Comparison of ENCODE assay signal across 14 cellular contexts in the genomic region with DNA sequence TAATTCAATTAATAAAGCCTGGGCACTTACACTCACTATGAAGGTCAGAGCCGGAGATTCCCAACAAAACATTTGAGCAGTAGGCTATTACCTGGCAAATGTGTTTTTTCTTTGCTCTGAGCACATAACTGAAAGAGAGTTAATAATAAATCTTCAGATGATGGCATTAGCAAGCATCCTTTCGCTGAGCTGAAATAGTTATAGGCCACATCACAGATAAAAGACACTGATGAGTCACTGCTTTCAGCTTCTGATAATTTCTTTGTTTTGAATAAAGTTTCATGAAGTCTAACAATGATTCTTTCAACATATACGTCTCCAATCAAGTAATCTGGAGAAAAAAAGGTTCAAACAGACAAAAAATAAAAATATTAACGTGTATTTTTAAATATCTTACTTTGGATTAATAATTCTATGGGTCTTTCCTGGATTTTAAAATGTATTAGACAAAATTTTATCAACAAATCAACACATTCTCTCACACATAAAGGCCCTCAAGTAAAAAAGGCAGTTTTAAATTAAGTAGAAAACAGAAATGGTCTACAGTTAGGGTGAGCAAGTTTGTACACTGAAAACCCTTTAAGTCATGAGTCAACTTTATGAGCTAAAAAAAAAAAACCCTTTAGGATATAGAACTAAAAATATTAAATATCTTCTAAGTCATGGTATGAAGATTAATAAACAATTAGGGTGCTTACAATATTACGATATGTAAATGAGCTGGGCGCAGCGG. TPM values are rescaled to one million over a fixed set of nuclear protein-coding genes. Genes with fewer than 3 reads are reported as not detected.
DNase-seq lines count a peak whose midpoint lies in the region; ATAC-seq, FAIRE-seq and TF ChIP-seq lines count a peak whose summit lies in the region.
"Had no signal": no experiment of that assay in that cellular context is flagged by ENCODE, and none has a peak within 500 bp of the region (broad histone marks: within the 10 kb centered on the region; RNA-seq: fewer than 3 reads in every experiment).

No MANE protein-coding gene starts in this region.

- no peaks in the 10 kb centered on the region for H3K9me2 ChIP-seq in PC-3 (replicated peaks; ENCODE audit: low read length)

- ATAC-seq in PC-3 = peak; percentile 60
- ATAC-seq: upper lobe of right lung had no signal

- H3K4me1 ChIP-seq in PC-3 (ENCODE audit: insufficient read depth, low read length) (peaks cover 11% of the 10 kb centered on the region; the same call in 1 of the 2 replicates), endothelial cell of umbilical vein (ENCODE audit: control insufficient read depth, extremely low read depth, insufficient read depth, low read length) (peaks cover 9% of the 10 kb centered on the region)
- H3K4me1 ChIP-seq: upper lobe of right lung had no signal

- intact Hi-C loops in PC-3 (cut with micrococcal nuclease) = no loop called here
- intact Hi-C loops in endothelial cell of umbilical vein (cut with micrococcal nuclease) = no loop called here

- H3K4me2 ChIP-seq in PC-3 (ENCODE audit: low read length) = no peak overlapping the region
- H3K4me2 ChIP-seq in endothelial cell of umbilical vein (ENCODE audit: insufficient read depth, low read length) = no peak overlapping the region

- H3K4me3 ChIP-seq in PC-3 (ENCODE audit: low read length) (no peak overlapping the region), endothelial cell of umbilical vein (replicated peaks in 1 of 3; ENCODE audit: insufficient read depth in 1 of 3, low read depth in 1 of 3, low read length in 3 of 3) (no peak overlapping the region)
- H3K4me3 ChIP-seq: MG63, upper lobe of right lung had no signal

- no peaks in the 10 kb centered on the region for H4K20me1 ChIP-seq in PC-3 (ENCODE audit: low read length)
- no peaks in the 10 kb centered on the region for H4K20me1 ChIP-seq in endothelial cell of umbilical vein (replicated peaks; ENCODE audit: control insufficient read depth, extremely low read depth, insufficient read depth, low read length)

- H3K9me3 ChIP-seq in PC-3 (ENCODE audit: low read length) (no peaks in the 10 kb centered on the region), endothelial cell of umbilical vein (replicated peaks; ENCODE audit: control insufficient read depth, insufficient read depth, low read length) (no peaks in the 10 kb centered on the region)
- H3K9me3 ChIP-seq: MG63, upper lobe of right lung had no signal

- dilution Hi-C loops in endothelial cell of umbilical vein (cut with MboI; ENCODE audit: extremely low pct_ligation_motif_present, low sequenced_read_pairs) = no loop called here

- POLR2A ChIA-PET in PC-3 (lab: Charles Lee; ENCODE audit: unreplicated experiment) = interaction anchor here (0.7 kb wide), 1 partner anchor 16 kb away, joined by 5 read pairs; no protein-coding TSS in a partner anchor
- POLR2A ChIA-PET in endothelial cell of umbilical vein (lab: Charles Lee) = interaction anchor here (0.9 kb wide), 1 partner anchor 14 kb away, joined by 3 read pairs; no protein-coding TSS in a partner anchor

- H3K36me3 ChIP-seq in PC-3 (ENCODE audit: low read depth, low read length) = peaks cover 40% of the 10 kb centered on the region
- H3K36me3 ChIP-seq in endothelial cell of umbilical vein (ENCODE audit: control insufficient read depth in 2 of 2, extremely low read depth in 1 of 2, insufficient read depth in 2 of 2, low read length in 2 of 2) = peaks cover 6 to 10% of the 10 kb centered on the region in 2 experiments

- BruUV-seq in PC-3 (replicated peaks; lab: Mats Ljungman, UMichigan) (no TSS peak), endothelial cell of umbilical vein (replicated peaks; lab: Mats Ljungman, UMichigan) (no TSS peak)

- no peak overlapping the region for H3K9ac ChIP-seq in PC-3 (ENCODE audit: low read length)
- no peak overlapping the region for H3K9ac ChIP-seq in endothelial cell of umbilical vein (replicated peaks; ENCODE audit: extremely low read depth, insufficient read depth, low read length)

- H3K9me1 ChIP-seq in endothelial cell of umbilical vein (replicated peaks; ENCODE audit: control insufficient read depth, extremely low read depth, insufficient read depth, low read length) = no peaks in the 10 kb centered on the region

- no peak overlapping the region for H2AFZ ChIP-seq in PC-3 (ENCODE audit: low read length)
- no peak overlapping the region for H2AFZ ChIP-seq in endothelial cell of umbilical vein (ENCODE audit: low read depth, low read length)

- in situ Hi-C loops in Caki2 (cut with HindIII; ENCODE audit: low pct_unique_long_range_greater_than_20kb, low sequenced_read_pairs) = no loop called here

- H3K27ac ChIP-seq in PC-3 (ENCODE audit: low read length) (no peak overlapping the region), endothelial cell of umbilical vein (ENCODE audit: insufficient read depth, low read depth, low read length) (peak overlapping the region; percentile 5)
- H3K27ac ChIP-seq: upper lobe of right lung had no signal

- CTCF ChIA-PET in PC-3 (lab: Charles Lee) = no interaction called here
- CTCF ChIA-PET in endothelial cell of umbilical vein (lab: Charles Lee) = interaction anchor here (1.4 kb wide), 1 partner anchor 11 kb away, joined by 3 read pairs; no protein-coding TSS in a partner anchor

- FAIRE-seq in endothelial cell of umbilical vein (lab: Jason Lieb, UNC) = no peak
- FAIRE-seq: colon, GM19239 had no signal

- peak; percentile 60 for DNase-seq in Caki2 (ENCODE audit: low read depth)
- peak; percentile 40 for DNase-seq in PC-3
- peak; percentile 28 for DNase-seq in endothelial cell of umbilical vein (ENCODE audit: low read depth, low spot score)
- DNase-seq in myocyte (ENCODE audit: low read depth) = peak; percentile 55
- DNase-seq in Kasumi-1 (lab: John Stamatoyannopoulos, UW) = no peak
- no peak for DNase-seq in NCI-H2081 (lab: John Stamatoyannopoulos, UW)
- no peak for DNase-seq in HPDE6-E6E7 (ENCODE audit: extremely low spot score)
- no peak for DNase-seq in NCI-H774 (lab: John Stamatoyannopoulos, UW)
- DNase-seq: COR-L47, MG63, NCI-H2171 treated with DMSO at 0.1 percent for 48 hours, upper lobe of right lung had no signal

- H3F3A ChIP-seq in PC-3 (ENCODE audit: low read length, unreplicated experiment) = no peaks in the 10 kb centered on the region

- no peaks in the 10 kb centered on the region for H3K27me3 ChIP-seq in PC-3 (ENCODE audit: low read length)
- no peaks in the 10 kb centered on the region for H3K27me3 ChIP-seq in endothelial cell of umbilical vein (ENCODE audit: control insufficient read depth in 2 of 2, insufficient read depth in 2 of 2, low read length in 2 of 2)
- H3K27me3 ChIP-seq: MG63, upper lobe of right lung had no signal

- no peak for TF ChIP-seq CTCF in PC-3 (conservative IDR thresholded peaks at IDR 0.05; ENCODE audit: low read depth, low read length)
- TF ChIP-seq CTCF in endothelial cell of umbilical vein (IDR thresholded peaks at IDR 0.05; ENCODE audit: extremely low read depth in 1 of 2, insufficient read depth in 1 of 2, low read depth in 1 of 2, low read length in 2 of 2) = no peak

- TF ChIP-seq POLR2A in endothelial cell of umbilical vein (IDR thresholded peaks at IDR 0.05; ENCODE audit: low read depth, low read length) = no peak

- H3K79me2 ChIP-seq in PC-3 (ENCODE audit: low read length) (no peaks in the 10 kb centered on the region), endothelial cell of umbilical vein (ENCODE audit: control insufficient read depth, insufficient read depth, low read length) (no peaks in the 10 kb centered on the region)

TF ChIP-seq in endothelial cell of umbilical vein, 7 proteins besides CTCF, POLR2A, EP300 and RAD21:
- TF ChIP-seq JUN (IDR thresholded peaks at IDR 0.05; ENCODE audit: borderline replicate concordance, insufficient read depth, insufficient read length, low read depth) (peak; percentile 35), MYC (IDR thresholded peaks at IDR 0.05; ENCODE audit: low read depth, low read length) (no peak), EZH2 (IDR thresholded peaks at IDR 0.05; ENCODE audit: borderline replicate concordance, low read depth, low read length, severe bottlenecking) (no peak), FOS (IDR thresholded peaks at IDR 0.05; ENCODE audit: borderline replicate concordance, insufficient read depth, low read length) (peak; percentile 77)
TF ChIP-seq in endothelial cell of umbilical vein: peak in this region for 2.

RNA-seq across cellular contexts. Expression of a gene that starts 33.1 kb away (rescaled TPM):
- total RNA-seq in Caki2 (2014; rRNA removed; shearing (Covaris generic); ENCODE audit: low replicate concordance) = 5.4 and 12.6 TPM in 2 replicates
- total RNA-seq in PC-3 (2014; rRNA removed) (16.4 and 21.0 TPM in 2 replicates), endothelial cell of umbilical vein (21.5 and 23.0 TPM in 2 replicates), myocyte (19.9 and 23.9 TPM in 2 replicates)
- polyA plus RNA-seq in endothelial cell of umbilical vein = 2.9 and 3.8 TPM in 2 replicates
- polyA plus RNA-seq in endothelial cell of umbilical vein (2011; cell fraction: cytosol; rRNA removed) = 3.3 and 3.7 TPM in 2 replicates
- 14.0 and 14.1 TPM in 2 replicates for polyA plus RNA-seq in endothelial cell of umbilical vein (2011; cell fraction: nucleus; rRNA removed)
- polyA plus RNA-seq in endothelial cell of umbilical vein (2012) = 14.9 and 17.1 TPM in 2 replicates
- 24.3 and 25.9 TPM in 2 replicates for polyA minus RNA-seq in endothelial cell of umbilical vein
- polyA minus RNA-seq in endothelial cell of umbilical vein (2011; cell fraction: cytosol; rRNA and poly(A)+ RNA removed) = 10.9 TPM
- 31.2 and 54.0 TPM in 2 replicates for polyA minus RNA-seq in endothelial cell of umbilical vein (2011; cell fraction: nucleus; rRNA and poly(A)+ RNA removed)
- 3.9 TPM for polyA plus RNA-seq in myocyte (2012)

RNA-seq across cellular contexts. Expression of a gene that starts 59.6 kb away (rescaled TPM):
- total RNA-seq in Caki2 (2014; rRNA removed; shearing (Covaris generic); ENCODE audit: low replicate concordance) = 14.8 and 19.3 TPM in 2 replicates
- total RNA-seq in PC-3 (2014; rRNA removed) (10.3 and 20.2 TPM in 2 replicates), endothelial cell of umbilical vein (15.8 and 16.4 TPM in 2 replicates), myocyte (23.7 and 26.5 TPM in 2 replicates)
- 8.7 and 10.5 TPM in 2 replicates for polyA plus RNA-seq in endothelial cell of umbilical vein
- polyA plus RNA-seq in endothelial cell of umbilical vein (2011; cell fraction: cytosol; rRNA removed) = 14.2 and 16.3 TPM in 2 replicates
- 6.8 and 8.1 TPM in 2 replicates for polyA plus RNA-seq in endothelial cell of umbilical vein (2011; cell fraction: nucleus; rRNA removed)
- polyA plus RNA-seq in endothelial cell of umbilical vein (2012) = 18.6 and 21.2 TPM in 2 replicates
- polyA minus RNA-seq in endothelial cell of umbilical vein = 8.5 and 9.1 TPM in 2 replicates
- 15.8 TPM for polyA minus RNA-seq in endothelial cell of umbilical vein (2011; cell fraction: cytosol; rRNA and poly(A)+ RNA removed)
- polyA minus RNA-seq in endothelial cell of umbilical vein (2011; cell fraction: nucleus; rRNA and poly(A)+ RNA removed) = 1.9 and 4.3 TPM in 2 replicates
- 20.6 TPM for polyA plus RNA-seq in myocyte (2012)

Comparison
In these comparisons a context has a peak if more than half of its experiments do, and no peak if none do; other contexts are left out.
1. DNase-seq: peak in Caki2 (single experiment), PC-3 (single experiment), endothelial cell of umbilical vein (single experiment) and myocyte (single experiment); none in Kasumi-1 (0 of 2), NCI-H2081 (0 of 2), HPDE6-E6E7 (single experiment) and NCI-H774 (single experiment).